ENCODE assay signal across 1 cellular context in genomic region chr15:32898991-32899613, GRCh38.
TF ChIP-seq lines count a peak whose summit lies in the region.

No MANE protein-coding gene starts in this region.

TF ChIP-seq in GM23338, 12 proteins besides CTCF, POLR2A, EP300 and RAD21:
- TF ChIP-seq REST (IDR thresholded peaks at IDR 0.05; ENCODE audit: unreplicated experiment) = no peak
- TF ChIP-seq ZNF462 (CRISPR knock-in tag; IDR thresholded peaks at IDR 0.05) = peak; percentile 76
- peak; percentile 88 for TF ChIP-seq NANOG (IDR thresholded peaks at IDR 0.05; ENCODE audit: borderline replicate concordance)
- TF ChIP-seq ZNF331 (CRISPR knock-in tag; IDR thresholded peaks at IDR 0.05; ENCODE audit: low read depth) = no peak
- no peak for TF ChIP-seq STAT1 (IDR thresholded peaks at IDR 0.05; ENCODE audit: unreplicated experiment)
- no peak for TF ChIP-seq POLR2AphosphoS5 (IDR thresholded peaks at IDR 0.05; ENCODE audit: low read depth)
- TF ChIP-seq ZNF114 (CRISPR knock-in tag; IDR thresholded peaks at IDR 0.05) = 0 out of 2 replicates have a peak, but pooled peaks have one; percentile 26
- no peak for TF ChIP-seq EZH2phosphoT487 (IDR thresholded peaks at IDR 0.05; ENCODE audit: unreplicated experiment)
- TF ChIP-seq, protein P1, sequence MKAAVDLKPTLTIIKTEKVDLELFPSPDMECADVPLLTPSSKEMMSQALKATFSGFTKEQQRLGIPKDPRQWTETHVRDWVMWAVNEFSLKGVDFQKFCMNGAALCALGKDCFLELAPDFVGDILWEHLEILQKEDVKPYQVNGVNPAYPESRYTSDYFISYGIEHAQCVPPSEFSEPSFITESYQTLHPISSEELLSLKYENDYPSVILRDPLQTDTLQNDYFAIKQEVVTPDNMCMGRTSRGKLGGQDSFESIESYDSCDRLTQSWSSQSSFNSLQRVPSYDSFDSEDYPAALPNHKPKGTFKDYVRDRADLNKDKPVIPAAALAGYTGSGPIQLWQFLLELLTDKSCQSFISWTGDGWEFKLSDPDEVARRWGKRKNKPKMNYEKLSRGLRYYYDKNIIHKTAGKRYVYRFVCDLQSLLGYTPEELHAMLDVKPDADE (IDR thresholded peaks at IDR 0.05) = no peak
- no peak for TF ChIP-seq EZH2 (IDR thresholded peaks at IDR 0.05; ENCODE audit: low read depth, unreplicated experiment)
- peak; percentile 75 for TF ChIP-seq CREB1 (CRISPR knock-in tag; IDR thresholded peaks at IDR 0.05; ENCODE audit: low read depth)
- no peak for TF ChIP-seq JUNB (IDR thresholded peaks at IDR 0.05; ENCODE audit: unreplicated experiment)
